ENCODE assay signal across 12 cellular contexts in the genomic region with DNA sequence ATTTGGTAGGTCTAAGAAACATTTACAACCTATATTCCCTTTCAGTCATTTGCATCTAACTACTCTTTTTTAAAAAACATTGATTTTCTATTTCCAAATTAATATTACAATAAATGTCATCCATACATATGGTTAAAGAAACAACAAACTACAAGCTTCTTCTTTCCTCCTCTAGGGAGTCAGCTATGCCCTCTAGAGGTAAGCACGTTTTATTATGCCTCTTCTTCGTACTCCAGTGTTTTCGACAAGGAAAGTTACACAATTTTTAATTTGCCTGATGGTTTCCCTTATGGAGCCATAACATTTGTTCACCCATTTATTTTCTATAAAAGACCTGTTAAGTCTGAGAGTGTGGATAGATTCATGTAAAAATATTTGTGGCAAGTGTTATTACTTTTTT.
A peak's percentile ranks its signal among the peaks of the same experiment; 100 is the strongest.
DNase-seq lines count a peak whose midpoint lies in the region; ATAC-seq and TF ChIP-seq lines count a peak whose summit lies in the region.
"Had no signal": no experiment of that assay in that cellular context is flagged by ENCODE, and none has a peak within 500 bp of the region (broad histone marks: within the 10 kb centered on the region; RNA-seq: fewer than 3 reads in every experiment).

No MANE protein-coding gene starts in this region.

- no peaks in the 10 kb centered on the region for H3K4me1 ChIP-seq in thyroid gland
- H3K4me1 ChIP-seq: A549 had no signal

- DNase-seq in NCI-H1105 treated with DMSO at 0.1 percent for 48 hours (lab: John Stamatoyannopoulos, UW): peak; percentile 25
- DNase-seq in NCI-H1105 (lab: John Stamatoyannopoulos, UW): no peak
- peak; percentile 11 for DNase-seq in NCI-H2227 (lab: John Stamatoyannopoulos, UW; ENCODE audit: unreplicated experiment)
- DNase-seq in astrocyte of the hippocampus (ENCODE audit: low read depth, low spot score): peak; percentile 3
- DNase-seq in nephron progenitor cell: no peak
- DNase-seq in thyroid gland: no peak
- no peak for DNase-seq in EL
- DNase-seq: activated B cell treated with CpG ODN at 0.5 μM for 24 hours, GM23248 had no signal

- H3K27me3 ChIP-seq in thyroid gland: no peaks in the 10 kb centered on the region

- no peak overlapping the region for H3K27ac Mint-ChIP-seq in nephron progenitor cell
- H3K27ac Mint-ChIP-seq: activated B cell treated with CpG ODN at 0.5 μM for 24 hours; natural killer cell treated with Interleukin-12 subunit alpha and Interleukin-12 subunit beta and Interleukin-15 and Interleukin-18, amount 100 ng/mL, for 72 hours had no signal

- intact Hi-C loops in thyroid gland (cut with DNase I): no loop called here

- H3K4me3 Mint-ChIP-seq in nephron progenitor cell: no peak overlapping the region
- H3K4me3 Mint-ChIP-seq: activated B cell treated with CpG ODN at 0.5 μM for 24 hours; natural killer cell treated with Interleukin-12 subunit alpha and Interleukin-12 subunit beta and Interleukin-15 and Interleukin-18, amount 100 ng/mL, for 72 hours had no signal

- H3K36me3 Mint-ChIP-seq in nephron progenitor cell (ENCODE audit: low read depth): no peaks in the 10 kb centered on the region
- H3K36me3 Mint-ChIP-seq: natural killer cell treated with Interleukin-12 subunit alpha and Interleukin-12 subunit beta and Interleukin-15 and Interleukin-18, amount 100 ng/mL, for 72 hours had no signal

- H3K9me3 Mint-ChIP-seq in nephron progenitor cell: peaks cover 3% of the 10 kb centered on the region
- H3K9me3 Mint-ChIP-seq: natural killer cell treated with Interleukin-12 subunit alpha and Interleukin-12 subunit beta and Interleukin-15 and Interleukin-18, amount 100 ng/mL, for 72 hours had no signal

- peaks cover 7% of the 10 kb centered on the region for H3K4me1 Mint-ChIP-seq in nephron progenitor cell
- H3K4me1 Mint-ChIP-seq: activated B cell treated with CpG ODN at 0.5 μM for 24 hours had no signal

- H3K9me3 ChIP-seq in thyroid gland: no peaks in the 10 kb centered on the region
- H3K9me3 ChIP-seq: A549 had no signal

- TF ChIP-seq CTCF in nephron progenitor cell (IDR thresholded peaks at IDR 0.05) (peak; percentile 50), thyroid gland (IDR thresholded peaks at IDR 0.05) (no peak)

- no peaks in the 10 kb centered on the region for H3K36me3 ChIP-seq in thyroid gland

- ATAC-seq in GM21717 (IDR thresholded peaks at IDR 0.05; ENCODE audit: unreplicated experiment): no peak
- ATAC-seq: A549; natural killer cell treated with Interleukin-12 subunit alpha and Interleukin-12 subunit beta and Interleukin-15 and Interleukin-18, amount 100 ng/mL, for 72 hours had no signal

- H3K27me3 Mint-ChIP-seq in nephron progenitor cell (ENCODE audit: low read depth, poor library complexity): no peaks in the 10 kb centered on the region
- H3K27me3 Mint-ChIP-seq: activated B cell treated with CpG ODN at 0.5 μM for 24 hours; natural killer cell treated with Interleukin-12 subunit alpha and Interleukin-12 subunit beta and Interleukin-15 and Interleukin-18, amount 100 ng/mL, for 72 hours had no signal

- no peak overlapping the region for H3K27ac ChIP-seq in thyroid gland
- H3K27ac ChIP-seq: A549, GM23248 had no signal

- TF ChIP-seq POLR2A in thyroid gland (IDR thresholded peaks at IDR 0.05): no peak

- 10 to 17% methylated on average over 3 of the region's 3 CpGs for WGBS in thyroid gland, 2 donors

- no peak overlapping the region for H3K4me3 ChIP-seq in thyroid gland (replicated peaks in 1 of 3)
- H3K4me3 ChIP-seq: A549, GM23248 had no signal

Comparison
In these comparisons a context has a peak if more than half of its experiments do, and no peak if none do; other contexts are left out.
1. DNase-seq: peak in NCI-H1105 treated with DMSO at 0.1 percent for 48 hours (single experiment), NCI-H2227 (single experiment) and astrocyte of the hippocampus (single experiment); none in NCI-H1105 (single experiment), nephron progenitor cell (single experiment), thyroid gland (0 of 2) and EL (single experiment).